Comparison of ENCODE assay signal across 1 cellular context in genomic region chr3:38247366-38248035, GRCh38.
TF ChIP-seq lines count a peak whose summit lies in the region.

No MANE protein-coding gene starts in this region.

TF ChIP-seq in IMR-90, 13 proteins besides CTCF, POLR2A, EP300 and RAD21:
- TF ChIP-seq RCOR1 (IDR thresholded peaks at IDR 0.05; ENCODE audit: insufficient replicate concordance, low read length): no peak
- no peak for TF ChIP-seq CHD1 (IDR thresholded peaks at IDR 0.05; ENCODE audit: low read depth, low read length)
- TF ChIP-seq, protein P1, sequence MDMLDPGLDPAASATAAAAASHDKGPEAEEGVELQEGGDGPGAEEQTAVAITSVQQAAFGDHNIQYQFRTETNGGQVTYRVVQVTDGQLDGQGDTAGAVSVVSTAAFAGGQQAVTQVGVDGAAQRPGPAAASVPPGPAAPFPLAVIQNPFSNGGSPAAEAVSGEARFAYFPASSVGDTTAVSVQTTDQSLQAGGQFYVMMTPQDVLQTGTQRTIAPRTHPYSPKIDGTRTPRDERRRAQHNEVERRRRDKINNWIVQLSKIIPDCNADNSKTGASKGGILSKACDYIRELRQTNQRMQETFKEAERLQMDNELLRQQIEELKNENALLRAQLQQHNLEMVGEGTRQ (IDR thresholded peaks at IDR 0.05; ENCODE audit: low read depth, low read length): no peak
- no peak for TF ChIP-seq NFE2L2 (IDR thresholded peaks at IDR 0.05; ENCODE audit: low read depth, low read length)
- no peak for TF ChIP-seq RFX5 (IDR thresholded peaks at IDR 0.05; ENCODE audit: low read depth, low read length)
- TF ChIP-seq MAZ (IDR thresholded peaks at IDR 0.05; ENCODE audit: borderline replicate concordance, low read depth, low read length): no peak
- TF ChIP-seq BHLHE40 (IDR thresholded peaks at IDR 0.05; ENCODE audit: low read depth, low read length): peak; percentile 35; the same call in 1 of the 2 replicates
- no peak for TF ChIP-seq ELK1 (IDR thresholded peaks at IDR 0.05; ENCODE audit: borderline replicate concordance, low read depth, low read length)
- TF ChIP-seq SMC3 (IDR thresholded peaks at IDR 0.05; ENCODE audit: low read depth, low read length): peak; percentile 51
- TF ChIP-seq FOS (IDR thresholded peaks at IDR 0.05; ENCODE audit: low read depth, low read length): peak; percentile 51; the same call in 1 of the 2 replicates
- no peak for TF ChIP-seq MXI1 (IDR thresholded peaks at IDR 0.05; ENCODE audit: borderline replicate concordance, low read depth, low read length)
- peak; percentile 12; the same call in 1 of the 2 replicates for TF ChIP-seq CEBPB (IDR thresholded peaks at IDR 0.05; ENCODE audit: low read depth, low read length)
- TF ChIP-seq MAFK (IDR thresholded peaks at IDR 0.05; ENCODE audit: low read depth, low read length): no peak
